ENCODE assay signal across 20 cellular contexts in genomic region chr2:120871881-120872620, GRCh38.
DNase-seq lines count a peak whose midpoint lies in the region; ATAC-seq, FAIRE-seq and TF ChIP-seq lines count a peak whose summit lies in the region.
"Had no signal": no experiment of that assay in that cellular context is flagged by ENCODE, and none has a peak within 500 bp of the region (broad histone marks: within the 10 kb centered on the region; RNA-seq: fewer than 3 reads in every experiment).

No MANE protein-coding gene starts in this region.

- no peaks in the 10 kb centered on the region for H3K27me3 ChIP-seq in SJCRH30
- H3K27me3 ChIP-seq in A673 (replicated peaks; ENCODE audit: insufficient read depth, low read depth, low read length, poor library complexity), result no peaks in the 10 kb centered on the region

- H3K27ac Mint-ChIP-seq in chondrocyte (ENCODE audit: unreplicated experiment), result no peak overlapping the region
- H3K27ac Mint-ChIP-seq: CD8-positive, alpha-beta T cell; GM23338 had no signal

- no peaks in the 10 kb centered on the region for H3K9me3 Mint-ChIP-seq in chondrocyte (ENCODE audit: low read depth)
- H3K9me3 Mint-ChIP-seq: CD8-positive, alpha-beta T cell; GM23338 had no signal

- POLR2A ChIA-PET in A673 (lab: Charles Lee; ENCODE audit: low non-redundant PET), result no interaction called here

- DNase-seq in SJCRH30 (peak; percentile 40 to 48), chondrocyte (ENCODE audit: low spot score) (peak; percentile 82), posterior vena cava (ENCODE audit: low spot score) (peak; percentile 64), urothelium cell line (ENCODE audit: low spot score) (no peak), NCI-H2107 (lab: John Stamatoyannopoulos, UW) (no peak), A673 (ENCODE audit: low spot score) (no peak)
- DNase-seq: CD8-positive, alpha-beta T cell; COR-L47; DMS153; DMS79 treated with DMSO at 0.1 percent for 48 hours; EL; H7 had no signal

- no peaks in the 10 kb centered on the region for H3K36me3 Mint-ChIP-seq in chondrocyte (ENCODE audit: low read depth)
- H3K36me3 Mint-ChIP-seq: CD14-positive monocyte; CD8-positive, alpha-beta T cell had no signal

- H3K4me1 ChIP-seq in SJCRH30, result peaks cover 44% of the 10 kb centered on the region
- H3K4me1 ChIP-seq in A673 (ENCODE audit: insufficient read depth, low read length, poor library complexity, severe bottlenecking), result peaks cover 10% of the 10 kb centered on the region

- H3K9me3 ChIP-seq in SJCRH30 (replicated peaks) (no peaks in the 10 kb centered on the region), A673 (ENCODE audit: low read depth, low read length, poor library complexity, severe bottlenecking) (no peaks in the 10 kb centered on the region)
- H3K9me3 ChIP-seq: A549 had no signal

- peak; percentile 46 for FAIRE-seq in urothelium cell line (lab: Jason Lieb, UNC)
- FAIRE-seq: A549, D721Med, G401.6, GM12891, HepG2 had no signal

- H3K27ac ChIP-seq in SJCRH30 (no peak overlapping the region), A673 (ENCODE audit: low read depth, low read length, poor library complexity, severe bottlenecking) (no peak overlapping the region)
- H3K27ac ChIP-seq: A549 had no signal

- H3K4me1 Mint-ChIP-seq in chondrocyte (ENCODE audit: low read depth), result peaks cover 38% of the 10 kb centered on the region
- H3K4me1 Mint-ChIP-seq: CD14-positive monocyte had no signal

- no peak overlapping the region for H3K4me3 Mint-ChIP-seq in chondrocyte (ENCODE audit: unreplicated experiment)
- H3K4me3 Mint-ChIP-seq: CD14-positive monocyte; CD8-positive, alpha-beta T cell; GM23338 had no signal

- intact Hi-C loops in posterior vena cava (cut with DNase I) (no loop called here), A673 (cut with micrococcal nuclease; ENCODE audit: unreplicated experiment) (no loop called here)

- no peak for TF ChIP-seq CTCF in chondrocyte (IDR thresholded peaks at IDR 0.05)
- no peak for TF ChIP-seq CTCF in A673 (conservative IDR thresholded peaks at IDR 0.05; ENCODE audit: low read depth, low read length)

- ATAC-seq in GM18511 (IDR thresholded peaks at IDR 0.05; ENCODE audit: unreplicated experiment), result no peak
- ATAC-seq: A549; CD8-positive, alpha-beta T cell; GM23338; HepG2 had no signal

- H3K36me3 ChIP-seq in SJCRH30 (no peaks in the 10 kb centered on the region), A673 (ENCODE audit: insufficient read depth, low read length, poor library complexity, severe bottlenecking) (no peaks in the 10 kb centered on the region)

- no TSS peak for BruUV-seq in A673 (replicated peaks; lab: Mats Ljungman, UMichigan)

- no peak overlapping the region for H3K4me3 ChIP-seq in SJCRH30
- H3K4me3 ChIP-seq in A673 (ENCODE audit: low read depth, low read length, poor library complexity, severe bottlenecking), result no peak overlapping the region
- H3K4me3 ChIP-seq: A549, GM23338 had no signal

- CTCF ChIA-PET in A673 (lab: Charles Lee), result no interaction called here

- no peaks in the 10 kb centered on the region for H3K27me3 Mint-ChIP-seq in chondrocyte (ENCODE audit: low read depth)

Comparison
In these comparisons a context has a peak if more than half of its experiments do, and no peak if none do; other contexts are left out.
1. DNase-seq: peak in SJCRH30 (2 of 2), chondrocyte (single experiment) and posterior vena cava (single experiment); none in urothelium cell line (single experiment), NCI-H2107 (single experiment) and A673 (single experiment).